ENCODE assay signal across 1 cellular context in the genomic region with DNA sequence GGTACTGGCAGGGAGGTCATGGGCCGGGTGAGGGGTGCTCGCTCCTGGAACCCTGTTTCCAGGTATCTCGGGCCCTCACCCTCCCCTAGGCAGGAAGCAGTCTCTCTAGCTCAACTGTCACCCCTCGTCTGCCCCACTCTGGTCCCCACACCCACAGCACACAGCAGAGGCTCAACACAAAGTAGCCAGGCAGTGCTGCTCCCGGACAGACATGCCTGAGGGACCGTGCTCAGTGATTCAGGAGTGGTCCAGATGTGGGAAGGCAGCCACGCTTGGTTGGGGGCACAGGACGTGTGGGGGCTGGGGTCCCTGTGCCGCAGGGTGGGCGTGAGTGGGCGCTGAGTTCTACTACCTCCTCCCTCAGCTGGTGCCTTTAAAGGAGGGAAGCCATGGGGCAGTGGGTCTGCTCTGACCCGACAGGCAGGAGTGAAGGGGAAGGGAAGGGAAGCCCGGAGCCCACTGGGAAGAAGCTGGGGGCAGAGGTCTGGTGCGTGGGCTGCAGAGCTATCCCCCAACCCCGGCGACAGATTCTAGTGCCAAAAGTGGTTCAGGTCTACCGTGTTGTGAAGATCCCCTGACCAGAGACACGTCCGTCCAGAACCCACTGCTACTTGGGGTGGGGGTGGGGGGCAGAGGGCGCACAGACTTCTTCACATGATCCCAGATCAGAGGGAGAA.
TF ChIP-seq lines count a peak whose summit lies in the region.

No MANE protein-coding gene starts in this region.

TF ChIP-seq in HepG2, 621 proteins besides CTCF, POLR2A, EP300 and RAD21 (continued from another document and continues in another):
- TF ChIP-seq HMGXB4 (CRISPR knock-in tag; IDR thresholded peaks at IDR 0.05; ENCODE audit: borderline replicate concordance in 1 of 2, low read depth in 1 of 2), result 0 out of 4 replicates have a peak, but pooled peaks of 1 of the 2 experiments have one; percentile 21
- no peak for TF ChIP-seq MLLT10 (CRISPR knock-in tag; IDR thresholded peaks at IDR 0.05)
- TF ChIP-seq ATF6 (CRISPR knock-in tag; conservative IDR thresholded peaks at IDR 0.05), result 0 out of 2 replicates have a peak, but pooled peaks have one; percentile 47
- no peak for TF ChIP-seq ZNF761 (CRISPR knock-in tag; conservative IDR thresholded peaks at IDR 0.05)
- peak; percentile 24 for TF ChIP-seq POLR2AphosphoS5 (IDR thresholded peaks at IDR 0.05; ENCODE audit: low read depth, low read length)
- TF ChIP-seq RBAK (CRISPR knock-in tag; IDR thresholded peaks at IDR 0.05), result 0 out of 2 replicates have a peak, but pooled peaks have one; percentile 47
- no peak for TF ChIP-seq ZNF530 (CRISPR knock-in tag; IDR thresholded peaks at IDR 0.05; ENCODE audit: low read depth)
- TF ChIP-seq PLRG1 (conservative IDR thresholded peaks at IDR 0.05), result no peak
- TF ChIP-seq ZNF501 (CRISPR knock-in tag; IDR thresholded peaks at IDR 0.05), result no peak
- TF ChIP-seq ZSCAN21 (CRISPR knock-in tag; IDR thresholded peaks at IDR 0.05; ENCODE audit: borderline replicate concordance), result peak; percentile 19; the same call in 1 of the 2 replicates
- no peak for TF ChIP-seq ZBTB21 (CRISPR knock-in tag; IDR thresholded peaks at IDR 0.05)
- TF ChIP-seq STAT5B (CRISPR knock-in tag; IDR thresholded peaks at IDR 0.05), result no peak
- 0 out of 2 replicates have a peak, but pooled peaks have one; percentile 28 for TF ChIP-seq FIP1L1 (IDR thresholded peaks at IDR 0.05; ENCODE audit: borderline replicate concordance, insufficient read depth, low read depth, low read length)
- TF ChIP-seq, protein P1, sequence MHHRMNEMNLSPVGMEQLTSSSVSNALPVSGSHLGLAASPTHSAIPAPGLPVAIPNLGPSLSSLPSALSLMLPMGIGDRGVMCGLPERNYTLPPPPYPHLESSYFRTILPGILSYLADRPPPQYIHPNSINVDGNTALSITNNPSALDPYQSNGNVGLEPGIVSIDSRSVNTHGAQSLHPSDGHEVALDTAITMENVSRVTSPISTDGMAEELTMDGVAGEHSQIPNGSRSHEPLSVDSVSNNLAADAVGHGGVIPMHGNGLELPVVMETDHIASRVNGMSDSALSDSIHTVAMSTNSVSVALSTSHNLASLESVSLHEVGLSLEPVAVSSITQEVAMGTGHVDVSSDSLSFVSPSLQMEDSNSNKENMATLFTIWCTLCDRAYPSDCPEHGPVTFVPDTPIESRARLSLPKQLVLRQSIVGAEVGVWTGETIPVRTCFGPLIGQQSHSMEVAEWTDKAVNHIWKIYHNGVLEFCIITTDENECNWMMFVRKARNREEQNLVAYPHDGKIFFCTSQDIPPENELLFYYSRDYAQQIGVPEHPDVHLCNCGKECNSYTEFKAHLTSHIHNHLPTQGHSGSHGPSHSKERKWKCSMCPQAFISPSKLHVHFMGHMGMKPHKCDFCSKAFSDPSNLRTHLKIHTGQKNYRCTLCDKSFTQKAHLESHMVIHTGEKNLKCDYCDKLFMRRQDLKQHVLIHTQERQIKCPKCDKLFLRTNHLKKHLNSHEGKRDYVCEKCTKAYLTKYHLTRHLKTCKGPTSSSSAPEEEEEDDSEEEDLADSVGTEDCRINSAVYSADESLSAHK (CRISPR knock-in tag; IDR thresholded peaks at IDR 0.05; ENCODE audit: borderline replicate concordance), result no peak
- no peak; the same call in 1 of the 2 replicates for TF ChIP-seq DR1 (CRISPR knock-in tag; IDR thresholded peaks at IDR 0.05)
- TF ChIP-seq GTF3A (CRISPR knock-in tag; conservative IDR thresholded peaks at IDR 0.05), result no peak
- TF ChIP-seq ZBTB20 (CRISPR knock-in tag; IDR thresholded peaks at IDR 0.05; ENCODE audit: borderline replicate concordance, low read depth), result 0 out of 2 replicates have a peak, but pooled peaks have one; percentile 8
- no peak for TF ChIP-seq ZNF460 (CRISPR knock-in tag; IDR thresholded peaks at IDR 0.05; ENCODE audit: borderline replicate concordance)
- TF ChIP-seq BRD4 (CRISPR knock-in tag; IDR thresholded peaks at IDR 0.05), result 0 out of 2 replicates have a peak, but pooled peaks have one; percentile 6
- TF ChIP-seq ZBTB4 (CRISPR knock-in tag; IDR thresholded peaks at IDR 0.05; ENCODE audit: borderline replicate concordance), result peak; percentile 67; the same call in 1 of the 2 replicates
- no peak for TF ChIP-seq ZNF224 (CRISPR knock-in tag; IDR thresholded peaks at IDR 0.05)
- TF ChIP-seq ATF2 (CRISPR knock-in tag; IDR thresholded peaks at IDR 0.05), result no peak
- TF ChIP-seq MXD4 (CRISPR knock-in tag; IDR thresholded peaks at IDR 0.05), result no peak; the same call in 1 of the 2 replicates
- no peak for TF ChIP-seq E2F2 (CRISPR knock-in tag; IDR thresholded peaks at IDR 0.05; ENCODE audit: borderline replicate concordance)
- TF ChIP-seq MIXL1 (CRISPR knock-in tag; IDR thresholded peaks at IDR 0.05), result no peak; the same call in 1 of the 2 replicates
- peak; percentile 54 for TF ChIP-seq POLR2G (IDR thresholded peaks at IDR 0.05; ENCODE audit: low read depth, low read length)
- TF ChIP-seq, protein P2, sequence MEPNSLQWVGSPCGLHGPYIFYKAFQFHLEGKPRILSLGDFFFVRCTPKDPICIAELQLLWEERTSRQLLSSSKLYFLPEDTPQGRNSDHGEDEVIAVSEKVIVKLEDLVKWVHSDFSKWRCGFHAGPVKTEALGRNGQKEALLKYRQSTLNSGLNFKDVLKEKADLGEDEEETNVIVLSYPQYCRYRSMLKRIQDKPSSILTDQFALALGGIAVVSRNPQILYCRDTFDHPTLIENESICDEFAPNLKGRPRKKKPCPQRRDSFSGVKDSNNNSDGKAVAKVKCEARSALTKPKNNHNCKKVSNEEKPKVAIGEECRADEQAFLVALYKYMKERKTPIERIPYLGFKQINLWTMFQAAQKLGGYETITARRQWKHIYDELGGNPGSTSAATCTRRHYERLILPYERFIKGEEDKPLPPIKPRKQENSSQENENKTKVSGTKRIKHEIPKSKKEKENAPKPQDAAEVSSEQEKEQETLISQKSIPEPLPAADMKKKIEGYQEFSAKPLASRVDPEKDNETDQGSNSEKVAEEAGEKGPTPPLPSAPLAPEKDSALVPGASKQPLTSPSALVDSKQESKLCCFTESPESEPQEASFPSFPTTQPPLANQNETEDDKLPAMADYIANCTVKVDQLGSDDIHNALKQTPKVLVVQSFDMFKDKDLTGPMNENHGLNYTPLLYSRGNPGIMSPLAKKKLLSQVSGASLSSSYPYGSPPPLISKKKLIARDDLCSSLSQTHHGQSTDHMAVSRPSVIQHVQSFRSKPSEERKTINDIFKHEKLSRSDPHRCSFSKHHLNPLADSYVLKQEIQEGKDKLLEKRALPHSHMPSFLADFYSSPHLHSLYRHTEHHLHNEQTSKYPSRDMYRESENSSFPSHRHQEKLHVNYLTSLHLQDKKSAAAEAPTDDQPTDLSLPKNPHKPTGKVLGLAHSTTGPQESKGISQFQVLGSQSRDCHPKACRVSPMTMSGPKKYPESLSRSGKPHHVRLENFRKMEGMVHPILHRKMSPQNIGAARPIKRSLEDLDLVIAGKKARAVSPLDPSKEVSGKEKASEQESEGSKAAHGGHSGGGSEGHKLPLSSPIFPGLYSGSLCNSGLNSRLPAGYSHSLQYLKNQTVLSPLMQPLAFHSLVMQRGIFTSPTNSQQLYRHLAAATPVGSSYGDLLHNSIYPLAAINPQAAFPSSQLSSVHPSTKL (CRISPR knock-in tag; IDR thresholded peaks at IDR 0.05), result no peak
- TF ChIP-seq ZNF543 (CRISPR knock-in tag; IDR thresholded peaks at IDR 0.05), result no peak
- no peak; the same call in 1 of the 2 replicates for TF ChIP-seq ISL2 (CRISPR knock-in tag; IDR thresholded peaks at IDR 0.05)
- TF ChIP-seq, protein P3, sequence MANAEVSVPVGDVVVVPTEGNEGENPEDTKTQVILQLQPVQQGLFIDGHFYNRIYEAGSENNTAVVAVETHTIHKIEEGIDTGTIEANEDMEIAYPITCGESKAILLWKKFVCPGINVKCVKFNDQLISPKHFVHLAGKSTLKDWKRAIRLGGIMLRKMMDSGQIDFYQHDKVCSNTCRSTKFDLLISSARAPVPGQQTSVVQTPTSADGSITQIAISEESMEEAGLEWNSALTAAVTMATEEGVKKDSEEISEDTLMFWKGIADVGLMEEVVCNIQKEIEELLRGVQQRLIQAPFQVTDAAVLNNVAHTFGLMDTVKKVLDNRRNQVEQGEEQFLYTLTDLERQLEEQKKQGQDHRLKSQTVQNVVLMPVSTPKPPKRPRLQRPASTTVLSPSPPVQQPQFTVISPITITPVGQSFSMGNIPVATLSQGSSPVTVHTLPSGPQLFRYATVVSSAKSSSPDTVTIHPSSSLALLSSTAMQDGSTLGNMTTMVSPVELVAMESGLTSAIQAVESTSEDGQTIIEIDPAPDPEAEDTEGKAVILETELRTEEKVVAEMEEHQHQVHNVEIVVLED (CRISPR knock-in tag; IDR thresholded peaks at IDR 0.05; ENCODE audit: borderline replicate concordance), result no peak
- TF ChIP-seq, protein P4, sequence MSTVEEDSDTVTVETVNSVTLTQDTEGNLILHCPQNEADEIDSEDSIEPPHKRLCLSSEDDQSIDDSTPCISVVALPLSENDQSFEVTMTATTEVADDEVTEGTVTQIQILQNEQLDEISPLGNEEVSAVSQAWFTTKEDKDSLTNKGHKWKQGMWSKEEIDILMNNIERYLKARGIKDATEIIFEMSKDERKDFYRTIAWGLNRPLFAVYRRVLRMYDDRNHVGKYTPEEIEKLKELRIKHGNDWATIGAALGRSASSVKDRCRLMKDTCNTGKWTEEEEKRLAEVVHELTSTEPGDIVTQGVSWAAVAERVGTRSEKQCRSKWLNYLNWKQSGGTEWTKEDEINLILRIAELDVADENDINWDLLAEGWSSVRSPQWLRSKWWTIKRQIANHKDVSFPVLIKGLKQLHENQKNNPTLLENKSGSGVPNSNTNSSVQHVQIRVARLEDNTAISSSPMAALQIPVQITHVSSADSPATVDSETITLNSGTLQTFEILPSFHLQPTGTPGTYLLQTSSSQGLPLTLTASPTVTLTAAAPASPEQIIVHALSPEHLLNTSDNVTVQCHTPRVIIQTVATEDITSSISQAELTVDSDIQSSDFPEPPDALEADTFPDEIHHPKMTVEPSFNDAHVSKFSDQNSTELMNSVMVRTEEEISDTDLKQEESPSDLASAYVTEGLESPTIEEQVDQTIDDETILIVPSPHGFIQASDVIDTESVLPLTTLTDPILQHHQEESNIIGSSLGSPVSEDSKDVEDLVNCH (CRISPR knock-in tag; IDR thresholded peaks at IDR 0.05), result peak; percentile 41; the same call in 1 of the 2 replicates
- no peak for TF ChIP-seq ZFP90 (CRISPR knock-in tag; IDR thresholded peaks at IDR 0.05; ENCODE audit: borderline replicate concordance)
